17 cellular contexts compared by ENCODE assay signal in genomic region chr18:51516478-51517038, GRCh38.
DNase-seq lines count a peak whose midpoint lies in the region; ATAC-seq, FAIRE-seq and TF ChIP-seq lines count a peak whose summit lies in the region.
"Had no signal": no experiment of that assay in that cellular context is flagged by ENCODE, and none has a peak within 500 bp of the region (broad histone marks: within the 10 kb centered on the region; RNA-seq: fewer than 3 reads in every experiment).

No MANE protein-coding gene starts in this region.

- no peak overlapping the region for H3K27ac Mint-ChIP-seq in activated T-helper 17 cell treated with anti-CD3 and anti-CD28 coated beads, Interleukin-2, amount 50 U/mL, for 72 hours
- no peak overlapping the region for H3K27ac Mint-ChIP-seq in activated naive CD4-positive, alpha-beta T cell treated with anti-CD3 and anti-CD28 coated beads, Interleukin-2, amount 10 ng/mL, durations not matched to agents 7 days and 5 days
- H3K27ac Mint-ChIP-seq: CD14-positive monocyte; CD4-positive, alpha-beta memory T cell; H9 had no signal

- H3K9ac ChIP-seq in KMS-11 = no peak overlapping the region
- no peak overlapping the region for H3K9ac ChIP-seq in keratinocyte (ENCODE audit: control insufficient read depth, extremely low read depth, insufficient read depth, low read length)
- H3K9ac ChIP-seq: BLaER1 had no signal

- 81 to 84% (median 83%) methylated on average over 5 of the region's 5 CpGs for WGBS in ovary, 3 donors

- no peak for TF ChIP-seq POLR2A in ovary (IDR thresholded peaks at IDR 0.05)

- peak; percentile 43 for FAIRE-seq in keratinocyte (lab: Jason Lieb, UNC)

- no peak overlapping the region for H3K4me3 ChIP-seq in GM12865 (ENCODE audit: low read depth, low read length)
- H3K4me3 ChIP-seq in KMS-11 (IDR thresholded peaks at IDR 0.05; ENCODE audit: insufficient read depth, low read depth, low read length) = no peak overlapping the region
- H3K4me3 ChIP-seq in keratinocyte (ENCODE audit: control insufficient read depth in 2 of 3, extremely low read depth in 1 of 3, insufficient read depth in 2 of 3, low read depth in 1 of 3, low read length in 3 of 3) = no peak overlapping the region
- H3K4me3 ChIP-seq in ovary = no peak overlapping the region
- H3K4me3 ChIP-seq: BLaER1 had no signal

- H2AFZ ChIP-seq in KMS-11 (ENCODE audit: low read depth) = no peak overlapping the region
- no peak overlapping the region for H2AFZ ChIP-seq in keratinocyte (ENCODE audit: control insufficient read depth, low read length)

- peak overlapping the region; percentile 1; the same call in 1 of the 2 replicates for H3K4me2 ChIP-seq in KMS-11
- H3K4me2 ChIP-seq in keratinocyte (ENCODE audit: control insufficient read depth, extremely low read depth, insufficient read depth, low read depth, low read length) = no peak overlapping the region
- H3K4me2 ChIP-seq: BLaER1 had no signal

- no peaks in the 10 kb centered on the region for H3K79me2 ChIP-seq in KMS-11 (ENCODE audit: insufficient read depth, low read depth)
- H3K79me2 ChIP-seq in keratinocyte (ENCODE audit: control insufficient read depth, insufficient read depth, low read length) = no peaks in the 10 kb centered on the region

- CTCF ChIA-PET in HEK293T (lab: Yijun Ruan, JAX) = no interaction called here
- CTCF ChIA-PET in activated naive CD4-positive, alpha-beta T cell treated with anti-CD3 and anti-CD28 coated beads, Interleukin-2, amount 10 ng/mL, durations not matched to agents 7 days and 5 days (lab: Charles Lee) = no interaction called here

- peaks cover 4% of the 10 kb centered on the region for H3K9me3 Mint-ChIP-seq in activated T-helper 17 cell treated with anti-CD3 and anti-CD28 coated beads, Interleukin-2, amount 50 U/mL, for 72 hours
- H3K9me3 Mint-ChIP-seq in activated naive CD4-positive, alpha-beta T cell treated with anti-CD3 and anti-CD28 coated beads, Interleukin-2, amount 10 ng/mL, durations not matched to agents 7 days and 5 days = no peaks in the 10 kb centered on the region
- H3K9me3 Mint-ChIP-seq: CD4-positive, alpha-beta memory T cell had no signal

- no peak for ATAC-seq in activated T-helper 17 cell treated with anti-CD3 and anti-CD28 coated beads, Interleukin-2, amount 50 U/mL, for 72 hours (replicated peaks)

- no peak overlapping the region for H3K4me3 Mint-ChIP-seq in activated T-helper 17 cell treated with anti-CD3 and anti-CD28 coated beads, Interleukin-2, amount 50 U/mL, for 72 hours
- no peak overlapping the region for H3K4me3 Mint-ChIP-seq in activated naive CD4-positive, alpha-beta T cell treated with anti-CD3 and anti-CD28 coated beads, Interleukin-2, amount 10 ng/mL, durations not matched to agents 7 days and 5 days
- H3K4me3 Mint-ChIP-seq: CD14-positive monocyte; CD4-positive, alpha-beta memory T cell; H9 had no signal

- H3K36me3 Mint-ChIP-seq in activated T-helper 17 cell treated with anti-CD3 and anti-CD28 coated beads, Interleukin-2, amount 50 U/mL, for 72 hours (ENCODE audit: low read depth) = no peaks in the 10 kb centered on the region
- H3K36me3 Mint-ChIP-seq in activated naive CD4-positive, alpha-beta T cell treated with anti-CD3 and anti-CD28 coated beads, Interleukin-2, amount 10 ng/mL, durations not matched to agents 7 days and 5 days = no peaks in the 10 kb centered on the region
- H3K36me3 Mint-ChIP-seq: CD14-positive monocyte; CD4-positive, alpha-beta memory T cell had no signal

- H3K27me3 Mint-ChIP-seq in activated T-helper 17 cell treated with anti-CD3 and anti-CD28 coated beads, Interleukin-2, amount 50 U/mL, for 72 hours = peaks cover 9% of the 10 kb centered on the region
- no peaks in the 10 kb centered on the region for H3K27me3 Mint-ChIP-seq in activated naive CD4-positive, alpha-beta T cell treated with anti-CD3 and anti-CD28 coated beads, Interleukin-2, amount 10 ng/mL, durations not matched to agents 7 days and 5 days

- POLR2A ChIA-PET in HEK293T (lab: Yijun Ruan, JAX) = no interaction called here

- H3K9me3 ChIP-seq in keratinocyte (ENCODE audit: control insufficient read depth, low read depth, low read length) (no peaks in the 10 kb centered on the region), ovary (no peaks in the 10 kb centered on the region)
- H3K9me3 ChIP-seq: BLaER1 had no signal

- H3K36me3 ChIP-seq in KMS-11 (ENCODE audit: insufficient read depth) = no peaks in the 10 kb centered on the region; the same call in 1 of the 2 replicates
- no peaks in the 10 kb centered on the region for H3K36me3 ChIP-seq in keratinocyte (ENCODE audit: control insufficient read depth in 2 of 2, extremely low read depth in 1 of 2, insufficient read depth in 2 of 2, low read length in 2 of 2)
- no peaks in the 10 kb centered on the region for H3K36me3 ChIP-seq in ovary
- H3K36me3 ChIP-seq: BLaER1 had no signal

- H3K9me1 ChIP-seq in keratinocyte (ENCODE audit: control insufficient read depth, extremely low read depth, insufficient read depth, low read length) = no peaks in the 10 kb centered on the region

- H3K27ac ChIP-seq in KMS-11 = peak overlapping the region; percentile 3; the same call in 1 of the 2 replicates
- no peak overlapping the region for H3K27ac ChIP-seq in keratinocyte (ENCODE audit: control insufficient read depth, insufficient read depth, low read length)
- H3K27ac ChIP-seq in ovary = no peak overlapping the region
- H3K27ac ChIP-seq: BLaER1 had no signal

- peaks cover 51% of the 10 kb centered on the region for H3K4me1 ChIP-seq in KMS-11 (ENCODE audit: low read depth, poor library complexity, severe bottlenecking)
- peaks cover 27% of the 10 kb centered on the region for H3K4me1 ChIP-seq in keratinocyte (ENCODE audit: control insufficient read depth, extremely low read depth, insufficient read depth, low read length)
- no peaks in the 10 kb centered on the region for H3K4me1 ChIP-seq in ovary (ENCODE audit: insufficient read depth)
- H3K4me1 ChIP-seq: BLaER1 had no signal

- no peak for TF ChIP-seq EP300 in ovary (IDR thresholded peaks at IDR 0.05)

- dilution Hi-C loops in keratinocyte (cut with MboI; ENCODE audit: extremely low pct_ligation_motif_present, low sequenced_read_pairs) = no loop called here

- no peaks in the 10 kb centered on the region for H3K4me1 Mint-ChIP-seq in activated T-helper 17 cell treated with anti-CD3 and anti-CD28 coated beads, Interleukin-2, amount 50 U/mL, for 72 hours
- no peaks in the 10 kb centered on the region for H3K4me1 Mint-ChIP-seq in activated naive CD4-positive, alpha-beta T cell treated with anti-CD3 and anti-CD28 coated beads, Interleukin-2, amount 10 ng/mL, durations not matched to agents 7 days and 5 days
- H3K4me1 Mint-ChIP-seq: CD14-positive monocyte; CD4-positive, alpha-beta memory T cell had no signal

- TF ChIP-seq CTCF in GM12865 (IDR thresholded peaks at IDR 0.05; ENCODE audit: insufficient read depth, low read depth, low read length, missing control alignments) = no peak
- no peak for TF ChIP-seq CTCF in KMS-11 (conservative IDR thresholded peaks at IDR 0.05; ENCODE audit: low read depth, low read length)
- TF ChIP-seq CTCF in keratinocyte (optimal IDR thresholded peaks at IDR 0.05 in 1 of 3, IDR thresholded peaks at IDR 0.05 in 1 of 3, conservative IDR thresholded peaks at IDR 0.05 in 1 of 3; ENCODE audit: extremely low read depth in 1 of 3, insufficient read depth in 2 of 3, low read length in 3 of 3) = no peak
- TF ChIP-seq CTCF in ovary (IDR thresholded peaks at IDR 0.05) = no peak

- H3K27me3 ChIP-seq in KMS-11 (ENCODE audit: insufficient read depth, low read depth) = no peaks in the 10 kb centered on the region
- H3K27me3 ChIP-seq in keratinocyte (ENCODE audit: control insufficient read depth, extremely low read depth, insufficient read depth, low read length) = no peaks in the 10 kb centered on the region
- no peaks in the 10 kb centered on the region for H3K27me3 ChIP-seq in ovary
- H3K27me3 ChIP-seq: BLaER1 had no signal

- DNase-seq in GM12865 (ENCODE audit: low read depth) (peak; percentile 29), astrocyte of the hippocampus (ENCODE audit: low read depth, low spot score) (peak; percentile 0), keratinocyte (ENCODE audit: low read depth, low spot score) (no peak), ovary (no peak), HEK293T (ENCODE audit: extremely low spot score) (no peak)
- no peak for DNase-seq in activated naive CD4-positive, alpha-beta T cell treated with anti-CD3 and anti-CD28 coated beads, Interleukin-2, amount 10 ng/mL, durations not matched to agents 7 days and 5 days
- DNase-seq: 8988T; CD4-positive, alpha-beta memory T cell; DMS153; DMS79; GDM1; GOT3; H9 had no signal

- intact Hi-C loops in ovary (cut with DNase I) = no loop called here

- H4K20me1 ChIP-seq in KMS-11 (ENCODE audit: insufficient read depth) (no peaks in the 10 kb centered on the region), keratinocyte (ENCODE audit: control insufficient read depth, extremely low read depth, insufficient read depth, low read length) (no peaks in the 10 kb centered on the region)
- H4K20me1 ChIP-seq: BLaER1 had no signal

TF ChIP-seq in HEK293T, 16 proteins besides CTCF, POLR2A, EP300 and RAD21:
- TF ChIP-seq SP1 (IDR thresholded peaks at IDR 0.05) (no peak), ELF4 (IDR thresholded peaks at IDR 0.05) (no peak), BHLHE40 (IDR thresholded peaks at IDR 0.05; ENCODE audit: borderline replicate concordance) (no peak), FOXM1 (IDR thresholded peaks at IDR 0.05; ENCODE audit: borderline replicate concordance) (no peak), LEF1 (IDR thresholded peaks at IDR 0.05; ENCODE audit: borderline replicate concordance) (no peak), FOXK2 (IDR thresholded peaks at IDR 0.05) (no peak), CTBP1 (IDR thresholded peaks at IDR 0.05; ENCODE audit: borderline replicate concordance) (no peak), L3MBTL2 (conservative IDR thresholded peaks at IDR 0.05) (no peak), SUZ12 (IDR thresholded peaks at IDR 0.05) (no peak), TARDBP (IDR thresholded peaks at IDR 0.05) (no peak), PKNOX1 (IDR thresholded peaks at IDR 0.05) (no peak), FOXA1 (IDR thresholded peaks at IDR 0.05) (no peak), ZNF384 (IDR thresholded peaks at IDR 0.05) (no peak), ARNT (IDR thresholded peaks at IDR 0.05) (no peak), NFRKB (IDR thresholded peaks at IDR 0.05) (no peak), HDGF (IDR thresholded peaks at IDR 0.05; ENCODE audit: borderline replicate concordance) (no peak)
TF ChIP-seq in HEK293T: peak in this region for 0.

Comparison
In these comparisons a context has a peak if more than half of its experiments do, and no peak if none do; other contexts are left out.
1. DNase-seq: peak in GM12865 (single experiment) and astrocyte of the hippocampus (single experiment); none in keratinocyte (single experiment), ovary (0 of 5), HEK293T (single experiment) and activated naive CD4-positive, alpha-beta T cell treated with anti-CD3 and anti-CD28 coated beads, Interleukin-2, amount 10 ng/mL, durations not matched to agents 7 days and 5 days (single experiment).